1 cellular context compared by ENCODE assay signal in the genomic region with DNA sequence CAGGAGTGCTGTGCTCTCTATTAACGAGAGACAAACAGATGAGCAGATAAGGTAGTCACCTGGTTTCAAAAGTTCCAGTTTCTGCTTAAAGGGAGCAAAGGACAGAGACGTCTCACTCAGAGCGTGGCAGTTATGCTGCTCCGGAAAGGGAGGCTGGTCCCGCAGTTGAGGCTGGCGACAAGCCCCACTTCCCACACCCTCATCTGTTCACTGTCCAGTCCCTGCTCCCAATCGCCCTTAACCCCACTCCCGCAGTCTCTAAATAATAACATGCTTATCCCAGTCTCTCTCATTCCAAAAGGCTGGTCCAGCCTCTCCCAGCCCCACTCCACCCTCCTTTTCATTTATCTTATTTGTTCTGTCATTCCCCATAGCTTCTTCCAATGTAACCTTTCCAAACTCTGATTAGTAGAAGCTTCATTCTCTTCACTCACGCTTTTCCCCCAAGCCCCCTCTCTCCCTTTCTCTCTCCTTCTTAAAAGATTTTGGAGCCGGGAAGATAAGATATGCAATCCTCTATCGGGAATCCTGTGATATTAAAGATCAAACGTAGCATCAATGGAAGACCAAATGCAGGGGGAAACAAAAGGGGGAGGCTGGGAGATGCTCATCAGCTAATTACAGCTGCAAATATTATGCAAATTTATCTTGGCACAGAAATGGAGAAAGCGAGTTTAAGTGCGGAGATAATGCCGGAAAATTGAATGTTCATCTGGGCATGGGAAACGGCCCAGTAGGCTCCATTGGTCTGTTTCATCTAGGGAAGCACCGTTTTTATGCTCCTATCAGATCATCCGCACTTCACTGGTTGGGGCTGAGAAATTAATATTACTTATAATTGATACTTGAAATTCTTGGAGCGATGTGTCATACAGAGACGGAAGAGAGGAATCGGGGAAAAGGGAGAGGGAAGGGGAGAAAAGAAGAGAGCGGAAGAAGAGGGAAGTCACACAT.
TF ChIP-seq lines count a peak whose summit lies in the region.

No MANE protein-coding gene starts in this region.

TF ChIP-seq in endothelial cell of umbilical vein, 7 proteins besides CTCF, POLR2A, EP300 and RAD21:
- TF ChIP-seq EZH2 (IDR thresholded peaks at IDR 0.05; ENCODE audit: borderline replicate concordance, low read depth, low read length, severe bottlenecking) (peak; percentile 15), MYC (IDR thresholded peaks at IDR 0.05; ENCODE audit: low read depth, low read length) (no peak)
TF ChIP-seq in endothelial cell of umbilical vein: peak in this region for 1.
